ENCODE assay signal across 1 cellular context in genomic region chr22:37308385-37309200, GRCh38.
TF ChIP-seq lines count a peak whose summit lies in the region.

No MANE protein-coding gene starts in this region.

TF ChIP-seq in A549, 52 proteins besides CTCF, POLR2A, EP300 and RAD21 (continued from another document):
- TF ChIP-seq RFX5 (IDR thresholded peaks at IDR 0.05) (no peak), NPAS2 (CRISPR knock-in tag; IDR thresholded peaks at IDR 0.05; ENCODE audit: borderline replicate concordance) (no peak), ZFP36 (IDR thresholded peaks at IDR 0.05; ENCODE audit: borderline replicate concordance, partially characterized antibody) (no peak), SREBF2 (IDR thresholded peaks at IDR 0.05) (no peak), REST (IDR thresholded peaks at IDR 0.05) (no peak), FOSB (CRISPR knock-in tag; IDR thresholded peaks at IDR 0.05) (no peak)
TF ChIP-seq in A549: peak in this region for 0.
